27 cellular contexts compared by ENCODE assay signal in the genomic region with DNA sequence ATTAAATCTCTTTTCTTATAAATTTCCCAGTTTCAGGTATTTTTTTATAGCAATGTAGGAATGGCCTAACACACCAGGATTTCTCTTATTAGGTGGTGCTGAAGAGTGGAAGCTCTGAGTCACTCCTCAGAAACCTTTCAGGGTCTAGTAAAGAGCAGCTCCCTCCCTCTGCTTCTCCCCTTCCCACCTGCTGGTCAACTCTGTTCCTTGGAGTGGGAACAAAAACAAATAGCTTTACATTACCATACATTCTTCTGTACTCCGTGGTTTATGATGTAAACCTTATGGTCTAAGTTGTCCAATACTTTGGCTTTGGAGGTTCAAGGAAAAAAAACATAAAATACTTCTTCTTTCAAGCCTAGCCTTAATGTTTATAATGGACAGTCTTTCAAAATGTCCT. TPM values are rescaled to one million over a fixed set of nuclear protein-coding genes. Genes with fewer than 3 reads are reported as not detected.
DNase-seq lines count a peak whose midpoint lies in the region; ATAC-seq and TF ChIP-seq lines count a peak whose summit lies in the region.
"Had no signal": no experiment of that assay in that cellular context is flagged by ENCODE, and none has a peak within 500 bp of the region (broad histone marks: within the 10 kb centered on the region; RNA-seq: fewer than 3 reads in every experiment).

No MANE protein-coding gene starts in this region.

- WGBS in IMR-90 (ENCODE audit: extremely low coverage in 2 of 2, insufficient read length in 1 of 2), 2 experiments, result no CpG with 5 or more reads among the region's 1 CpG
- no CpG with 5 or more reads among the region's 1 CpG for WGBS in mesenchymal stem cell

- H2AK9ac ChIP-seq in IMR-90 (replicated peaks; ENCODE audit: low read depth, low read length, poor library complexity), result no peak overlapping the region

- H2BK5ac ChIP-seq in IMR-90 (ENCODE audit: low read depth, low read length, poor library complexity, severe bottlenecking) (no peak overlapping the region), mesenchymal stem cell (ENCODE audit: low read depth, low read length, poor library complexity, severe bottlenecking) (no peak overlapping the region)

- TF ChIP-seq POLR2A in IMR-90 (IDR thresholded peaks at IDR 0.05; ENCODE audit: low read depth, low read length), result no peak

- H3K4me2 ChIP-seq in IMR-90 (ENCODE audit: low read depth, low read length) (no peak overlapping the region), mesenchymal stem cell (ENCODE audit: low read length, poor library complexity, severe bottlenecking) (no peak overlapping the region)

- no peak overlapping the region for H4K91ac ChIP-seq in IMR-90 (ENCODE audit: insufficient read depth, low read depth, low read length)
- no peak overlapping the region for H4K91ac ChIP-seq in mesenchymal stem cell (ENCODE audit: low read length)

- dilution Hi-C loops in IMR-90 (cut with HindIII; ENCODE audit: low sequenced_read_pairs, unreplicated experiment), result no loop called here

- H2AK5ac ChIP-seq in IMR-90 (ENCODE audit: low read depth, low read length), result no peak overlapping the region
- no peak overlapping the region for H2AK5ac ChIP-seq in mesenchymal stem cell (ENCODE audit: low read length, severe bottlenecking)

- no peak overlapping the region for H3K4me3 Mint-ChIP-seq in naive thymus-derived CD4-positive, alpha-beta T cell
- H3K4me3 Mint-ChIP-seq: IgD-negative memory B cell, memory B cell had no signal

- H3K79me1 ChIP-seq in IMR-90 (ENCODE audit: low read depth in 1 of 2, low read length in 2 of 2) (peaks cover 11 to 40% of the 10 kb centered on the region in 2 experiments), mesenchymal stem cell (replicated peaks; ENCODE audit: low read length, poor library complexity, severe bottlenecking) (peaks cover 8% of the 10 kb centered on the region)

- H3K9me3 ChIP-seq in IMR-90 (ENCODE audit: control insufficient read depth, insufficient read depth, low read length) (peaks cover 5% of the 10 kb centered on the region; the same call in 1 of the 2 replicates), mesenchymal stem cell (ENCODE audit: control insufficient read depth, low read length) (peaks cover 3% of the 10 kb centered on the region), WERI-Rb-1 (ENCODE audit: severe bottlenecking) (no peaks in the 10 kb centered on the region)
- peaks cover 0 to 5% (median 0%) of the 10 kb centered on the region in 3 experiments for H3K9me3 ChIP-seq in naive thymus-derived CD4-positive, alpha-beta T cell (ENCODE audit: control insufficient read depth in 2 of 3, low read length in 3 of 3)
- H3K9me3 ChIP-seq: colonic mucosa, psoas muscle, sigmoid colon had no signal

- no peak overlapping the region for H3K27ac Mint-ChIP-seq in naive thymus-derived CD4-positive, alpha-beta T cell
- H3K27ac Mint-ChIP-seq: IgD-negative memory B cell, memory B cell had no signal

- H3K36me3 ChIP-seq in IMR-90 (ENCODE audit: control insufficient read depth, insufficient read depth, low read length) (peaks cover 7% of the 10 kb centered on the region), mesenchymal stem cell (ENCODE audit: control insufficient read depth in 1 of 2, insufficient read depth in 2 of 2, low read depth in 1 of 2, low read length in 2 of 2) (peaks cover 0 to 8% of the 10 kb centered on the region in 2 experiments), WERI-Rb-1 (no peaks in the 10 kb centered on the region)
- H3K36me3 ChIP-seq in naive thymus-derived CD4-positive, alpha-beta T cell (ENCODE audit: control insufficient read depth in 2 of 3, insufficient read depth in 3 of 3, low read length in 3 of 3), result no peaks in the 10 kb centered on the region
- H3K36me3 ChIP-seq: colonic mucosa, sigmoid colon had no signal

- peaks cover 0 to 27% (median 11%) of the 10 kb centered on the region in 11 donors for H3K9me3 Mint-ChIP-seq in naive thymus-derived CD4-positive, alpha-beta T cell
- H3K9me3 Mint-ChIP-seq: memory B cell had no signal

- H3K4me1 Mint-ChIP-seq in naive thymus-derived CD4-positive, alpha-beta T cell, result peaks cover 5 to 25% (median 15%) of the 10 kb centered on the region in 7 donors
- H3K4me1 Mint-ChIP-seq: IgD-negative memory B cell had no signal

- in situ Hi-C loops in IMR-90 (cut with MboI; ENCODE audit: low sequenced_read_pairs), result loop anchor here (10.0 kb wide), 1 partner anchor 115 kb away; no protein-coding TSS in a partner anchor
- in situ Hi-C loops in astrocyte of the spinal cord (cut with HindIII; ENCODE audit: low sequenced_read_pairs), result no loop called here

- H2BK15ac ChIP-seq in IMR-90 (ENCODE audit: low read depth, low read length) (no peak overlapping the region), mesenchymal stem cell (ENCODE audit: low read depth, poor library complexity, severe bottlenecking) (no peak overlapping the region)

- no peak overlapping the region for H3K9ac ChIP-seq in IMR-90 (ENCODE audit: low read depth, low read length)
- no peak overlapping the region for H3K9ac ChIP-seq in mesenchymal stem cell (ENCODE audit: low read length)

- no TSS peak for BruUV-seq in IMR-90 (replicated peaks; lab: Mats Ljungman, UMichigan)

- TF ChIP-seq RAD21 in IMR-90 (IDR thresholded peaks at IDR 0.05; ENCODE audit: low read length), result no peak

- no peak overlapping the region for H2BK12ac ChIP-seq in mesenchymal stem cell (ENCODE audit: low read length in 2 of 2)

- H3K4me3 ChIP-seq in IMR-90 (ENCODE audit: insufficient read depth, low read depth, low read length) (no peak overlapping the region), astrocyte of the spinal cord (ENCODE audit: low read depth, low read length) (no peak overlapping the region), mesenchymal stem cell (ENCODE audit: insufficient read depth in 1 of 2, low read depth in 1 of 2, low read length in 2 of 2) (no peak overlapping the region), WERI-Rb-1 (ENCODE audit: low read depth, low read length) (no peak overlapping the region)
- H3K4me3 ChIP-seq in naive thymus-derived CD4-positive, alpha-beta T cell (ENCODE audit: low read length), result no peak overlapping the region
- H3K4me3 ChIP-seq: colonic mucosa, psoas muscle, sigmoid colon had no signal

- no peak overlapping the region for H2BK120ac ChIP-seq in IMR-90 (ENCODE audit: low read depth, low read length)
- no peak overlapping the region for H2BK120ac ChIP-seq in mesenchymal stem cell (ENCODE audit: low read depth, low read length)

- H2AFZ ChIP-seq in IMR-90 (replicated peaks; ENCODE audit: low read length, poor library complexity) (no peak overlapping the region), mesenchymal stem cell (ENCODE audit: low read depth, low read length) (no peak overlapping the region)

- peaks cover 22 to 48% (median 35%) of the 10 kb centered on the region in 5 donors for H3K27me3 Mint-ChIP-seq in naive thymus-derived CD4-positive, alpha-beta T cell

- intact Hi-C loops in IMR-90 (cut with micrococcal nuclease), result loop anchor here (2.0 to 5.0 kb wide), 2 partner anchors 75 to 118 kb away; no protein-coding TSS in a partner anchor
- intact Hi-C loops in naive thymus-derived CD4-positive, alpha-beta T cell (cut with micrococcal nuclease), result no loop called here

- no peak overlapping the region for H3K4ac ChIP-seq in IMR-90 (ENCODE audit: low read depth, low read length)
- no peak overlapping the region for H3K4ac ChIP-seq in mesenchymal stem cell (ENCODE audit: low read depth in 1 of 2, low read length in 2 of 2)

- H4K20me1 ChIP-seq in IMR-90 (ENCODE audit: insufficient read depth, low read length), result 0 out of 2 replicates have a peak, but pooled peaks cover 3% of the 10 kb centered on the region

- POLR2A ChIA-PET in IMR-90 (lab: Charles Lee; ENCODE audit: unreplicated experiment), result no interaction called here
- POLR2A ChIA-PET in naive thymus-derived CD4-positive, alpha-beta T cell (lab: Charles Lee), result no interaction called here

- H2BK20ac ChIP-seq in IMR-90 (ENCODE audit: low read depth, low read length), result no peak overlapping the region

- H3K27ac ChIP-seq in IMR-90 (ENCODE audit: insufficient read depth, low read length) (no peak overlapping the region; the same call in 1 of the 2 replicates), mesenchymal stem cell (ENCODE audit: low read length, poor library complexity, severe bottlenecking) (no peak overlapping the region), WERI-Rb-1 (no peak overlapping the region)
- no peak overlapping the region for H3K27ac ChIP-seq in naive thymus-derived CD4-positive, alpha-beta T cell (ENCODE audit: low read depth, low read length)
- H3K27ac ChIP-seq: colonic mucosa, epithelial cell of prostate had no signal

- H3K27me3 ChIP-seq in IMR-90 (ENCODE audit: control insufficient read depth, insufficient read depth, low read length) (no peaks in the 10 kb centered on the region), mesenchymal stem cell (ENCODE audit: control insufficient read depth in 1 of 2, insufficient read depth in 1 of 2, low read length in 2 of 2) (no peaks in the 10 kb centered on the region), WERI-Rb-1 (ENCODE audit: insufficient read depth, low read depth, severe bottlenecking) (peaks cover 76% of the 10 kb centered on the region)
- no peaks in the 10 kb centered on the region for H3K27me3 ChIP-seq in naive thymus-derived CD4-positive, alpha-beta T cell (ENCODE audit: control insufficient read depth in 2 of 2, insufficient read depth in 2 of 2, low read length in 2 of 2)
- H3K27me3 ChIP-seq: colonic mucosa, sigmoid colon had no signal

- peaks cover 19% of the 10 kb centered on the region for H3K9me1 ChIP-seq in IMR-90 (ENCODE audit: insufficient read depth, low read length)

- H3K18ac ChIP-seq in IMR-90 (ENCODE audit: low read depth, low read length) (no peak overlapping the region), mesenchymal stem cell (ENCODE audit: low read depth in 1 of 2, low read length in 2 of 2) (no peak overlapping the region)

- no peak overlapping the region for H3K14ac ChIP-seq in IMR-90 (replicated peaks; ENCODE audit: low read depth, low read length)
- no peak overlapping the region for H3K14ac ChIP-seq in mesenchymal stem cell (ENCODE audit: low read length in 2 of 2)

- H3K36me3 Mint-ChIP-seq in naive thymus-derived CD4-positive, alpha-beta T cell, result peaks cover 3 to 14% (median 6%) of the 10 kb centered on the region in 5 donors
- H3K36me3 Mint-ChIP-seq: IgD-negative memory B cell had no signal

- H3K23ac ChIP-seq in IMR-90 (ENCODE audit: low read depth, low read length) (no peak overlapping the region), mesenchymal stem cell (ENCODE audit: low read length in 2 of 2) (no peak overlapping the region)

- H4K8ac ChIP-seq in IMR-90 (ENCODE audit: low read depth in 2 of 2, low read length in 2 of 2), result no peak overlapping the region
- H4K8ac ChIP-seq in mesenchymal stem cell (ENCODE audit: low read length), result no peak overlapping the region

- ATAC-seq in IMR-90 (ENCODE audit: low read depth), result no peak
- no peak for ATAC-seq in naive thymus-derived CD4-positive, alpha-beta T cell
- ATAC-seq: left lobe of liver, psoas muscle had no signal

- no peak for TF ChIP-seq CTCF in IMR-90 (conservative IDR thresholded peaks at IDR 0.05; ENCODE audit: low read depth, low read length)
- TF ChIP-seq CTCF in astrocyte of the spinal cord (IDR thresholded peaks at IDR 0.05; ENCODE audit: low read depth, low read length), result no peak
- TF ChIP-seq CTCF in WERI-Rb-1 (IDR thresholded peaks at IDR 0.05; ENCODE audit: low read depth, low read length), result no peak

- H3K4me1 ChIP-seq in IMR-90 (ENCODE audit: control insufficient read depth, insufficient read depth, low read length) (peaks cover 18% of the 10 kb centered on the region), mesenchymal stem cell (ENCODE audit: control insufficient read depth, insufficient read depth, low read depth, low read length) (peaks cover 8% of the 10 kb centered on the region)
- H3K4me1 ChIP-seq in naive thymus-derived CD4-positive, alpha-beta T cell (ENCODE audit: control insufficient read depth in 2 of 2, insufficient read depth in 2 of 2, low read length in 2 of 2), result peaks cover 4 to 5% of the 10 kb centered on the region in 2 donors
- H3K4me1 ChIP-seq: colonic mucosa had no signal

- no peak overlapping the region for H3K56ac ChIP-seq in IMR-90 (ENCODE audit: extremely low read depth, insufficient read depth, low read length)

- no peak overlapping the region for H4K5ac ChIP-seq in IMR-90 (ENCODE audit: low read depth, low read length)

- CTCF ChIA-PET in IMR-90 (lab: Yijun Ruan, JAX), result no interaction called here
- CTCF ChIA-PET in naive thymus-derived CD4-positive, alpha-beta T cell (lab: Charles Lee), result interaction anchor here (0.8 kb wide), 1 partner anchor 120 kb away, joined by 4 read pairs; no protein-coding TSS in a partner anchor

- DNase-seq in EH (ENCODE audit: low read depth) (peak; percentile 42), IMR-90 (peak; percentile 82), astrocyte of the spinal cord (ENCODE audit: low read depth, low spot score) (peak; percentile 82), mesenchymal stem cell (peak; percentile 54), GDM1 (lab: John Stamatoyannopoulos, UW) (no peak), WERI-Rb-1 (no peak)
- no peak for DNase-seq in naive thymus-derived CD4-positive, alpha-beta T cell
- DNase-seq: activated CD4-positive, alpha-beta T cell treated with anti-CD3 and anti-CD28 coated beads for 1 hour; activated effector memory CD4-positive, alpha-beta T cell treated with anti-CD3 and anti-CD28 coated beads, Interleukin-2, amount 50 U/mL, for 16 hours; activated T-cell treated with anti-CD3 and anti-CD28 coated beads for 4 hours; amniotic stem cell; C1 segment of cervical spinal cord; colonic mucosa; COR-L47; DMS53; effector CD8-positive, alpha-beta T cell; NCI-H146; NCI-H2107; psoas muscle; SHP77; sigmoid colon; stimulated activated CD4-positive, alpha-beta T cell treated with anti-CD3 and anti-CD28 coated beads, Interleukin-4, amount 100 ng/mL, for 24 hours; T-helper 2 cell had no signal

RNA-seq across cellular contexts. Expression of gene IL1R1, which starts 2.7 kb away (rescaled TPM):
- 6.5 and 8.1 TPM in 2 replicates for total RNA-seq in IMR-90 (2012; rRNA removed)
- polyA plus RNA-seq in IMR-90 (2012; rRNA removed), result 11.3 and 13.8 TPM in 2 replicates
- 4.6 and 9.3 TPM in 2 replicates for polyA plus RNA-seq in IMR-90 (2012; cell fraction: cytosol; rRNA removed)
- 6.3 and 29.2 TPM in 2 replicates for polyA plus RNA-seq in IMR-90 (2012; cell fraction: nucleus; rRNA removed; ENCODE audit: low replicate concordance)
- 378 TPM for polyA plus RNA-seq in mesenchymal stem cell (2013, experiment 1 of 2)
- 388 TPM for polyA plus RNA-seq in mesenchymal stem cell (2013, experiment 2 of 2)
- 1 to 10 TPM in 1 of 5 experiments, under 1 TPM in 4; 0.17 to 1.5 (median 0.54) TPM for total RNA-seq in naive thymus-derived CD4-positive, alpha-beta T cell
- polyA plus RNA-seq in naive thymus-derived CD4-positive, alpha-beta T cell, result not detected
- polyA plus RNA-seq: IgD-negative memory B cell had no signal

RNA-seq across cellular contexts. Expression of gene IL1RL2, which starts 47.0 kb away (rescaled TPM):
- 0.28 and 0.36 TPM in 2 replicates for total RNA-seq in IMR-90 (2012; rRNA removed)
- 0.09 and 0.26 TPM in 2 replicates for polyA plus RNA-seq in IMR-90 (2012; rRNA removed)
- 0.03 and 0.08 TPM in 2 replicates for polyA plus RNA-seq in IMR-90 (2012; cell fraction: cytosol; rRNA removed)
- 0.18 and 0.71 TPM in 2 replicates for polyA plus RNA-seq in IMR-90 (2012; cell fraction: nucleus; rRNA removed; ENCODE audit: low replicate concordance)
- 0.06 TPM for polyA plus RNA-seq in mesenchymal stem cell (2013, experiment 1 of 2)
- 0.12 TPM for polyA plus RNA-seq in mesenchymal stem cell (2013, experiment 2 of 2)
- under 1 TPM in 2 of 5 experiments, not detected in 3; 0.15 to 0.21 TPM for total RNA-seq in naive thymus-derived CD4-positive, alpha-beta T cell
- polyA plus RNA-seq in naive thymus-derived CD4-positive, alpha-beta T cell, result not detected
- polyA plus RNA-seq: IgD-negative memory B cell had no signal

Comparison
In these comparisons a context has a peak if more than half of its experiments do, and no peak if none do; other contexts are left out.
1. DNase-seq: peak in EH (single experiment), IMR-90 (single experiment), astrocyte of the spinal cord (single experiment) and mesenchymal stem cell (single experiment); none in GDM1 (single experiment), WERI-Rb-1 (single experiment) and naive thymus-derived CD4-positive, alpha-beta T cell (0 of 9).